19 cellular contexts compared by ENCODE assay signal in genomic region chr6:134647861-134648260, GRCh38.
"Had no signal": no experiment of that assay in that cellular context is flagged by ENCODE, and none has a peak within 500 bp of the region (broad histone marks: within the 10 kb centered on the region; RNA-seq: fewer than 3 reads in every experiment).

No MANE protein-coding gene starts in this region.

- H3K27ac ChIP-seq: dorsolateral prefrontal cortex, hepatocyte, lower lobe of right lung, prostate gland, right lobe of liver, spleen, tibial nerve, vagina had no signal

- H3K4me3 Mint-ChIP-seq: activated naive CD4-positive, alpha-beta T cell treated with anti-CD3 and anti-CD28 coated beads, Interleukin-2, amount 50 U/mL, for 24 hours; naive B cell; stimulated activated naive B cell treated with anti-CD40 and anti-IgM and Interleukin-4, amounts not matched to agents 10 μg/mL and 1 μg/mL and 100 μg/mL, for 72 hours; T-helper 2 cell treated with Interferon-gamma antibody and Interleukin-4, amounts not matched to agents 5 μg/mL and 100 μg/mL, for 36 hours had no signal

- H3K9me3 Mint-ChIP-seq: activated naive CD4-positive, alpha-beta T cell treated with anti-CD3 and anti-CD28 coated beads, Interleukin-2, amount 50 U/mL, for 24 hours; naive B cell; stimulated activated naive B cell treated with anti-CD40 and anti-IgM and Interleukin-4, amounts not matched to agents 10 μg/mL and 1 μg/mL and 100 μg/mL, for 72 hours; T-helper 2 cell treated with Interferon-gamma antibody and Interleukin-4, amounts not matched to agents 5 μg/mL and 100 μg/mL, for 36 hours had no signal

- H3K27ac Mint-ChIP-seq: activated naive CD4-positive, alpha-beta T cell treated with anti-CD3 and anti-CD28 coated beads, Interleukin-2, amount 50 U/mL, for 24 hours; naive B cell; stimulated activated naive B cell treated with anti-CD40 and anti-IgM and Interleukin-4, amounts not matched to agents 10 μg/mL and 1 μg/mL and 100 μg/mL, for 72 hours; T-helper 2 cell treated with Interferon-gamma antibody and Interleukin-4, amounts not matched to agents 5 μg/mL and 100 μg/mL, for 36 hours had no signal

- H3K27me3 Mint-ChIP-seq: activated naive CD4-positive, alpha-beta T cell treated with anti-CD3 and anti-CD28 coated beads, Interleukin-2, amount 50 U/mL, for 24 hours had no signal

- ATAC-seq: activated CD4-positive, CD25-positive, alpha-beta regulatory T cell treated with anti-CD3 and anti-CD28 coated beads, Interleukin-2, amount 50 U/mL, for 24 hours; esophagus mucosa; lower lobe of right lung; right lobe of liver; stimulated activated naive B cell treated with anti-CD40 and anti-IgM and Interleukin-4, amounts not matched to agents 10 μg/mL and 1 μg/mL and 100 μg/mL, for 72 hours had no signal

- H3K4me1 Mint-ChIP-seq: activated naive CD4-positive, alpha-beta T cell treated with anti-CD3 and anti-CD28 coated beads, Interleukin-2, amount 50 U/mL, for 24 hours; naive B cell; stimulated activated naive B cell treated with anti-CD40 and anti-IgM and Interleukin-4, amounts not matched to agents 10 μg/mL and 1 μg/mL and 100 μg/mL, for 72 hours had no signal

- H3K36me3 Mint-ChIP-seq: activated naive CD4-positive, alpha-beta T cell treated with anti-CD3 and anti-CD28 coated beads, Interleukin-2, amount 50 U/mL, for 24 hours; naive B cell; stimulated activated naive B cell treated with anti-CD40 and anti-IgM and Interleukin-4, amounts not matched to agents 10 μg/mL and 1 μg/mL and 100 μg/mL, for 72 hours had no signal

- DNase-seq: activated CD4-positive, alpha-beta T cell treated with anti-CD3 and anti-CD28 coated beads, Interleukin-2, amount 50 U/mL, for 4 hours; activated T-cell treated with anti-CD3 and anti-CD28 coated beads, Interleukin-2, amount 50 U/mL, for 1 hour; amygdala; dorsolateral prefrontal cortex; lower lobe of right lung; midbrain; naive B cell; right lobe of liver; spleen; stimulated activated CD4-positive, alpha-beta T cell treated with anti-CD3 and anti-CD28 coated beads, Interleukin-2, amount 100 ng/mL, for 24 hours; stimulated activated naive B cell treated with anti-CD40 and anti-IgM and Interleukin-4, amounts not matched to agents 10 μg/mL and 1 μg/mL and 100 μg/mL, for 72 hours had no signal
